ENCODE assay signal across 16 cellular contexts in the genomic region with DNA sequence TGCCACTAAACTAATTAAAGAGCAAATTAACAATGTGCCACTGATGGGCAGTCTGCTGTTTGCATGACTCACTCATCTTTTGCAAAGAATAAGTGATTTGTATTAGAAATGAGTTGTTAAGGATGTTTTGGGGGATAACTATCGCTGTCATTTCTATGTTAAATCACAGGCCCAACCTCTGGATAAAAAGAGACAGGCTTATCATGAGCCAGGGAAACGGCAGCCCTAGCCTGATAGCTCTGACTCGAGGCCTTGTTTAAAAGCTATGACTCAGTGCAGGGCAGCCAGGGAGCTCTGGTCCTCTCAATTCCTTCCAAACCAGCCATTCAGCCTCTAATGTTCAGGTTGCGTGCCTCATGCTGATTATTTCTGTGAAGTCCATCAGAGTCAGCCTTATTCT.
A peak's percentile ranks its signal among the peaks of the same experiment; 100 is the strongest.
DNase-seq lines count a peak whose midpoint lies in the region; ATAC-seq and TF ChIP-seq lines count a peak whose summit lies in the region.
"Had no signal": no experiment of that assay in that cellular context is flagged by ENCODE, and none has a peak within 500 bp of the region (broad histone marks: within the 10 kb centered on the region; RNA-seq: fewer than 3 reads in every experiment).

No MANE protein-coding gene starts in this region.

- H3K36me3 Mint-ChIP-seq in progenitor cell of endocrine pancreas (ENCODE audit: insufficient read depth) = no peaks in the 10 kb centered on the region
- H3K36me3 Mint-ChIP-seq: activated CD4-positive, alpha-beta memory T cell treated with anti-CD3 and anti-CD28 coated beads for 36 hours; naive thymus-derived CD8-positive, alpha-beta T cell had no signal

- H3K27me3 Mint-ChIP-seq in progenitor cell of endocrine pancreas = peaks cover 2% of the 10 kb centered on the region

- intact Hi-C loops in transverse colon (cut with DNase I; ENCODE audit: low total_unique reads) = no loop called here

- no peak overlapping the region for H3K27ac ChIP-seq in transverse colon
- H3K27ac ChIP-seq: A549, ascending aorta, foreskin keratinocyte, SK-N-MC had no signal

- ATAC-seq in HG02870 (IDR thresholded peaks at IDR 0.05; ENCODE audit: unreplicated experiment) = no peak
- ATAC-seq: A549; foreskin keratinocyte; naive thymus-derived CD8-positive, alpha-beta T cell had no signal

- H3K36me3 ChIP-seq in transverse colon = no peaks in the 10 kb centered on the region
- H3K36me3 ChIP-seq: ascending aorta had no signal

- TF ChIP-seq CTCF in astrocyte of the cerebellum (IDR thresholded peaks at IDR 0.05; ENCODE audit: low read depth, low read length, missing control alignments) (no peak), transverse colon (IDR thresholded peaks at IDR 0.05) (no peak), progenitor cell of endocrine pancreas (IDR thresholded peaks at IDR 0.05; ENCODE audit: unreplicated experiment) (no peak)

- H3K27me3 ChIP-seq in transverse colon = no peaks in the 10 kb centered on the region
- H3K27me3 ChIP-seq: ascending aorta, foreskin keratinocyte had no signal

- peak in 2 of 3 experiments; percentile 7 to 64 for DNase-seq in NCI-H1417 (lab: John Stamatoyannopoulos, UW)
- no peak for DNase-seq in NCI-H1417 treated with DMSO at 0.1 percent for 48 hours (lab: John Stamatoyannopoulos, UW)
- DNase-seq in astrocyte of the cerebellum (ENCODE audit: low read depth) = peak; percentile 4
- peak; percentile 29 for DNase-seq in hepatic stellate cell (ENCODE audit: low spot score)
- DNase-seq in transverse colon = peak; percentile 7
- no peak for DNase-seq in progenitor cell of endocrine pancreas (ENCODE audit: low spot score, unreplicated experiment)
- DNase-seq in activated naive CD4-positive, alpha-beta T cell treated with anti-CD3 and anti-CD28 coated beads, Interleukin-2, amount 50 U/mL, for 16 hours = no peak
- DNase-seq: activated CD4-positive, alpha-beta memory T cell treated with anti-CD3 and anti-CD28 coated beads for 36 hours; foreskin keratinocyte; naive thymus-derived CD8-positive, alpha-beta T cell; NCI-H2081; trophoblast cell had no signal

- no peaks in the 10 kb centered on the region for H3K4me1 Mint-ChIP-seq in progenitor cell of endocrine pancreas (ENCODE audit: low read depth)
- H3K4me1 Mint-ChIP-seq: naive thymus-derived CD8-positive, alpha-beta T cell had no signal

- 59% methylated on average over 4 of the region's 4 CpGs; no CpG with 5 or more reads in 1 of the 2 donors for WGBS in transverse colon (ENCODE audit: low coverage in 1 of 2), 2 donors

- in situ Hi-C loops in astrocyte of the cerebellum (cut with HindIII; ENCODE audit: low sequenced_read_pairs) (no loop called here), transverse colon (cut with MboI; ENCODE audit: low pct_ligation_motif_present in 1 of 4, low pct_unique_long_range_greater_than_20kb in 1 of 4, low sequenced_read_pairs in 3 of 4) (no loop called here)

- H3K4me1 ChIP-seq in transverse colon = no peaks in the 10 kb centered on the region
- H3K4me1 ChIP-seq: A549, ascending aorta, foreskin keratinocyte had no signal

- H3K9me3 Mint-ChIP-seq in progenitor cell of endocrine pancreas (ENCODE audit: low read depth) = no peaks in the 10 kb centered on the region
- H3K9me3 Mint-ChIP-seq: activated CD4-positive, alpha-beta memory T cell treated with anti-CD3 and anti-CD28 coated beads for 36 hours had no signal

- no peak overlapping the region for H3K27ac Mint-ChIP-seq in progenitor cell of endocrine pancreas
- H3K27ac Mint-ChIP-seq: activated CD4-positive, alpha-beta memory T cell treated with anti-CD3 and anti-CD28 coated beads for 36 hours; naive thymus-derived CD8-positive, alpha-beta T cell had no signal

- H3K4me3 ChIP-seq in astrocyte of the cerebellum (ENCODE audit: low read depth, low read length) (no peak overlapping the region), transverse colon (no peak overlapping the region)
- H3K4me3 ChIP-seq: A549, ascending aorta, SK-N-MC had no signal

- no peak overlapping the region for H3K4me3 Mint-ChIP-seq in progenitor cell of endocrine pancreas (ENCODE audit: low read depth)
- H3K4me3 Mint-ChIP-seq: activated CD4-positive, alpha-beta memory T cell treated with anti-CD3 and anti-CD28 coated beads for 36 hours; naive thymus-derived CD8-positive, alpha-beta T cell had no signal

- TF ChIP-seq POLR2A in transverse colon (IDR thresholded peaks at IDR 0.05) = no peak

- no peak for TF ChIP-seq EP300 in transverse colon (IDR thresholded peaks at IDR 0.05; ENCODE audit: low read depth)

- H3K9me3 ChIP-seq in transverse colon = no peaks in the 10 kb centered on the region
- H3K9me3 ChIP-seq: A549, ascending aorta had no signal

Comparison
In these comparisons a context has a peak if more than half of its experiments do, and no peak if none do; other contexts are left out.
1. DNase-seq: peak in NCI-H1417 (2 of 3), astrocyte of the cerebellum (single experiment), hepatic stellate cell (single experiment) and transverse colon (single experiment); none in NCI-H1417 treated with DMSO at 0.1 percent for 48 hours (single experiment), progenitor cell of endocrine pancreas (single experiment) and activated naive CD4-positive, alpha-beta T cell treated with anti-CD3 and anti-CD28 coated beads, Interleukin-2, amount 50 U/mL, for 16 hours (single experiment).